1 cellular context compared by ENCODE assay signal in the genomic region with DNA sequence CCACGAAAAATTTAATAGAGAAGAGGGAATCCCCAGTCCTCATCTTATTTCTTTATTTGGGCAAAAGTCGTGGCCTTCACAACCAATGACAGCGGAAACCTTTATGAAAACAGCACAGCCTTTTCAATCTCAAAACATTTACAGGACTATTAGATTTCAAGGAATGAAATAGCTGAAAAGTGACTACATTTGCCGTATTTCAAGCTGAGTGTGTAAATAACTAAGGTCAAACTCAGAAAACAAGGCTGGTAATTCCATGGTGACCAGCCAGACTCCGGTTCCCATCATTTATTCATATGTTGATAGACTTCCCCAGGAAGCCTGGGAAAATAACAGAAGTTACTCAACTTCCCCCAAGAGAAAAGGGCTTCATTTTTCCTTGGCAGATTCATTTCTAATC.
A peak's percentile ranks its signal among the peaks of the same experiment; 100 is the strongest.
TF ChIP-seq lines count a peak whose summit lies in the region.

No MANE protein-coding gene starts in this region.

TF ChIP-seq in H1, 55 proteins besides CTCF, POLR2A, EP300 and RAD21:
- TF ChIP-seq JUND (IDR thresholded peaks at IDR 0.05; ENCODE audit: low read length) (no peak), GTF2F1 (IDR thresholded peaks at IDR 0.05; ENCODE audit: borderline replicate concordance, low read depth, low read length) (no peak), RBBP5 (IDR thresholded peaks at IDR 0.05; ENCODE audit: borderline replicate concordance, low read depth, low read length) (no peak), POLR2AphosphoS5 (IDR thresholded peaks at IDR 0.05; ENCODE audit: low read depth, low read length) (no peak), CEBPB (IDR thresholded peaks at IDR 0.05; ENCODE audit: low read depth, low read length) (peak; percentile 13; the same call in 1 of the 2 replicates)
- TF ChIP-seq, protein P1, sequence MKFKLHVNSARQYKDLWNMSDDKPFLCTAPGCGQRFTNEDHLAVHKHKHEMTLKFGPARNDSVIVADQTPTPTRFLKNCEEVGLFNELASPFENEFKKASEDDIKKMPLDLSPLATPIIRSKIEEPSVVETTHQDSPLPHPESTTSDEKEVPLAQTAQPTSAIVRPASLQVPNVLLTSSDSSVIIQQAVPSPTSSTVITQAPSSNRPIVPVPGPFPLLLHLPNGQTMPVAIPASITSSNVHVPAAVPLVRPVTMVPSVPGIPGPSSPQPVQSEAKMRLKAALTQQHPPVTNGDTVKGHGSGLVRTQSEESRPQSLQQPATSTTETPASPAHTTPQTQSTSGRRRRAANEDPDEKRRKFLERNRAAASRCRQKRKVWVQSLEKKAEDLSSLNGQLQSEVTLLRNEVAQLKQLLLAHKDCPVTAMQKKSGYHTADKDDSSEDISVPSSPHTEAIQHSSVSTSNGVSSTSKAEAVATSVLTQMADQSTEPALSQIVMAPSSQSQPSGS (IDR thresholded peaks at IDR 0.05; ENCODE audit: low read length) = no peak
TF ChIP-seq in H1: peak in this region for 1.
